In the genomic region with DNA sequence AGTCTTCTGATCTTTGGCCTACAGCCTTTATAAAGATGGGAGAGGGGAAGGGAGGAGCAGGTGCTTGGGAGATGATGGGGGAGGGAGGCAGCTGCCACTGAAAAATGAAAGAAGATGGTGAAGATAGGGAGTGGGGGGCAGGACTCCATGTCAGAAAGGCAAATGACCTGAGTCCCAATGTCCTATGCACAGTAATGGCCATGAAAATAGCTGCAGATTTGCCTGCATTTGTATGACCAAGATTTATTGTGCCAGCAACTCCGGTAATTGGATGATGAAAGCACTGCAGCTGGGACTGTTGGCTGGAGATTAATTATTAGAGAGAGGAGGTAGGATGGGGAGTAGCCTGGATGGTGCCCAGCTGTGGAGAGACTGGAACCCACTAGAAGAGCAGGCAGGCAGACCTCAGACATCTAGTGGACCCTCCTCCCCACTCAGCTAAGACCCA, we compare ENCODE assay signal across 19 cellular contexts. TPM values are rescaled to one million over a fixed set of nuclear protein-coding genes. Genes with fewer than 3 reads are reported as not detected.
DNase-seq lines count a peak whose midpoint lies in the region; ATAC-seq, FAIRE-seq and TF ChIP-seq lines count a peak whose summit lies in the region.
"Had no signal": no experiment of that assay in that cellular context is flagged by ENCODE, and none has a peak within 500 bp of the region (broad histone marks: within the 10 kb centered on the region; RNA-seq: fewer than 3 reads in every experiment).

No MANE protein-coding gene starts in this region.

- H3K4me1 ChIP-seq in A673 (ENCODE audit: insufficient read depth, low read length, poor library complexity, severe bottlenecking) (no peaks in the 10 kb centered on the region), pancreas (peaks cover 0 to 5% (median 0%) of the 10 kb centered on the region in 3 donors)
- H3K4me1 ChIP-seq: esophagus squamous epithelium, left lung had no signal

- H3K9me3 ChIP-seq in A673 (ENCODE audit: low read depth, low read length, poor library complexity, severe bottlenecking): no peaks in the 10 kb centered on the region
- no peaks in the 10 kb centered on the region for H3K9me3 ChIP-seq in pancreas
- H3K9me3 ChIP-seq: esophagus squamous epithelium, left lung had no signal

- FAIRE-seq in pancreas (lab: Jason Lieb, UNC): no peak
- FAIRE-seq: colon had no signal

- H3K27ac ChIP-seq in A673 (ENCODE audit: low read depth, low read length, poor library complexity, severe bottlenecking): no peak overlapping the region
- H3K27ac ChIP-seq in cingulate gyrus (ENCODE audit: low read depth, low read length): peak overlapping the region; percentile 65
- no peak overlapping the region for H3K27ac ChIP-seq in pancreas
- H3K27ac ChIP-seq: esophagus squamous epithelium, left lung had no signal

- CTCF ChIA-PET in A673 (lab: Charles Lee): interaction anchor here (0.8 to 1.0 kb wide), 2 partner anchors 180 to 224 kb away, joined by 3 read pairs; no protein-coding TSS in a partner anchor

- DNase-seq in A673 (ENCODE audit: low spot score): peak; percentile 27
- DNase-seq in DMS53 treated with DMSO at 0.1 percent for 48 hours (lab: John Stamatoyannopoulos, UW; ENCODE audit: unreplicated experiment): peak; percentile 21
- DNase-seq in medulla oblongata (ENCODE audit: extremely low spot score): peak; percentile 11
- no peak for DNase-seq in pancreas
- DNase-seq in T1000 (lab: John Stamatoyannopoulos, UW): no peak
- no peak for DNase-seq in NCI-H226
- DNase-seq: activated CD8-positive, alpha-beta T cell treated with anti-CD3 and anti-CD28 coated beads for 36 hours; activated gamma-delta T cell; CD4-positive, alpha-beta T cell; DMS153; endodermal cell; esophagus squamous epithelium; KG1; left lung; NCI-H1694 treated with DMSO at 0.1 percent for 48 hours had no signal

- H3K27me3 ChIP-seq in A673 (replicated peaks; ENCODE audit: insufficient read depth, low read depth, low read length, poor library complexity) (no peaks in the 10 kb centered on the region), pancreas (no peaks in the 10 kb centered on the region)
- H3K27me3 ChIP-seq: esophagus squamous epithelium, left lung had no signal

- WGBS in pancreas, 2 donors: 23 to 39% methylated on average over 1 of the region's 1 CpG

- POLR2A ChIA-PET in A673 (lab: Charles Lee; ENCODE audit: low non-redundant PET): no interaction called here

- TF ChIP-seq CTCF in A673 (conservative IDR thresholded peaks at IDR 0.05; ENCODE audit: low read depth, low read length) (no peak), pancreas (IDR thresholded peaks at IDR 0.05) (no peak)

- BruUV-seq in A673 (replicated peaks; lab: Mats Ljungman, UMichigan): no TSS peak

- H3K36me3 ChIP-seq in A673 (ENCODE audit: insufficient read depth, low read length, poor library complexity, severe bottlenecking) (no peaks in the 10 kb centered on the region), pancreas (no peaks in the 10 kb centered on the region)
- H3K36me3 ChIP-seq: esophagus squamous epithelium, left lung had no signal

- H3K4me3 ChIP-seq in A673 (ENCODE audit: low read depth, low read length, poor library complexity, severe bottlenecking): no peak overlapping the region
- H3K4me3 ChIP-seq in pancreas: no peak overlapping the region
- H3K4me3 ChIP-seq: esophagus squamous epithelium, left lung had no signal

- intact Hi-C loops in A673 (cut with micrococcal nuclease; ENCODE audit: unreplicated experiment) (loop anchor here (5.0 kb wide), 1 partner anchor 118 kb away; no protein-coding TSS in a partner anchor), pancreas (cut with DNase I) (loop anchor here in 1 of 3 donors (10.0 kb wide), 1 partner anchor 220 kb away; the partner anchor contains the start of gene TPBGL)

- no peak for ATAC-seq in pancreas
- ATAC-seq in HG02870 (IDR thresholded peaks at IDR 0.05; ENCODE audit: unreplicated experiment): no peak
- ATAC-seq: activated CD4-positive, CD25-positive, alpha-beta regulatory T cell treated with anti-CD3 and anti-CD28 coated beads, Interleukin-2, amount 50 U/mL, for 24 hours; activated CD8-positive, alpha-beta T cell treated with anti-CD3 and anti-CD28 coated beads for 36 hours; left lung had no signal

RNA-seq across cellular contexts. Expression of gene NEU3, which starts 36.1 kb away (rescaled TPM):
- total RNA-seq in A673 (2021): 11.5 and 13.3 TPM in 2 replicates
- total RNA-seq in pancreas: 1 to 10 TPM; 3.1 to 7.2 (median 4.0) TPM
- polyA plus RNA-seq in pancreas: 1 to 10 TPM; 3.8 to 6.2 TPM

Comparison
In these comparisons a context has a peak if more than half of its experiments do, and no peak if none do; other contexts are left out.
1. DNase-seq: peak in A673 (single experiment), DMS53 treated with DMSO at 0.1 percent for 48 hours (single experiment) and medulla oblongata (single experiment); none in pancreas (0 of 6), T1000 (single experiment) and NCI-H226 (single experiment).